ENCODE assay signal across 2 cellular contexts in the genomic region with DNA sequence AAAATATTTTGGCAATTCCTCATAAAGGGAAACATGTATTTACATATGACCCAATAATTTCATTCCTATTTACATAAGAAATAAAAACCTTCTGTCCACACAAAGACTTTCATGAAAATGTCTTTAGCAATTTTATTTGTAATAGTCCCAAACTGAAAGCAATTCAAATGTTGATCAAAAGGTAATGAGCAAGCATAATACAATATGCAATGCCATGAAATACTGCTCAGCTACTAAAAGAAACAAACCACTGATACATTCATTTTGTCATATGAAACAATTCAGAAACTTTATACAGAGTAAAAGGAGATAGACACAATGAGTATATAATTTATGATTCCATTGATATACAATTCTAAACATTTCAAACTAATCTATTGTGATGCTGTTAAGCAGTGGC.
TF ChIP-seq lines count a peak whose summit lies in the region.

No MANE protein-coding gene starts in this region.

TF ChIP-seq in GM23338, 12 proteins besides CTCF, POLR2A, EP300 and RAD21 (continued from another document):
- no peak for TF ChIP-seq EZH2phosphoT487 (IDR thresholded peaks at IDR 0.05; ENCODE audit: unreplicated experiment)
- TF ChIP-seq STAT1 (IDR thresholded peaks at IDR 0.05; ENCODE audit: unreplicated experiment) = no peak
- TF ChIP-seq CREB1 (CRISPR knock-in tag; IDR thresholded peaks at IDR 0.05; ENCODE audit: low read depth) = no peak
- TF ChIP-seq ZNF114 (CRISPR knock-in tag; IDR thresholded peaks at IDR 0.05) = no peak
- TF ChIP-seq, protein P1, sequence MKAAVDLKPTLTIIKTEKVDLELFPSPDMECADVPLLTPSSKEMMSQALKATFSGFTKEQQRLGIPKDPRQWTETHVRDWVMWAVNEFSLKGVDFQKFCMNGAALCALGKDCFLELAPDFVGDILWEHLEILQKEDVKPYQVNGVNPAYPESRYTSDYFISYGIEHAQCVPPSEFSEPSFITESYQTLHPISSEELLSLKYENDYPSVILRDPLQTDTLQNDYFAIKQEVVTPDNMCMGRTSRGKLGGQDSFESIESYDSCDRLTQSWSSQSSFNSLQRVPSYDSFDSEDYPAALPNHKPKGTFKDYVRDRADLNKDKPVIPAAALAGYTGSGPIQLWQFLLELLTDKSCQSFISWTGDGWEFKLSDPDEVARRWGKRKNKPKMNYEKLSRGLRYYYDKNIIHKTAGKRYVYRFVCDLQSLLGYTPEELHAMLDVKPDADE (IDR thresholded peaks at IDR 0.05) = no peak
- TF ChIP-seq, protein P2, sequence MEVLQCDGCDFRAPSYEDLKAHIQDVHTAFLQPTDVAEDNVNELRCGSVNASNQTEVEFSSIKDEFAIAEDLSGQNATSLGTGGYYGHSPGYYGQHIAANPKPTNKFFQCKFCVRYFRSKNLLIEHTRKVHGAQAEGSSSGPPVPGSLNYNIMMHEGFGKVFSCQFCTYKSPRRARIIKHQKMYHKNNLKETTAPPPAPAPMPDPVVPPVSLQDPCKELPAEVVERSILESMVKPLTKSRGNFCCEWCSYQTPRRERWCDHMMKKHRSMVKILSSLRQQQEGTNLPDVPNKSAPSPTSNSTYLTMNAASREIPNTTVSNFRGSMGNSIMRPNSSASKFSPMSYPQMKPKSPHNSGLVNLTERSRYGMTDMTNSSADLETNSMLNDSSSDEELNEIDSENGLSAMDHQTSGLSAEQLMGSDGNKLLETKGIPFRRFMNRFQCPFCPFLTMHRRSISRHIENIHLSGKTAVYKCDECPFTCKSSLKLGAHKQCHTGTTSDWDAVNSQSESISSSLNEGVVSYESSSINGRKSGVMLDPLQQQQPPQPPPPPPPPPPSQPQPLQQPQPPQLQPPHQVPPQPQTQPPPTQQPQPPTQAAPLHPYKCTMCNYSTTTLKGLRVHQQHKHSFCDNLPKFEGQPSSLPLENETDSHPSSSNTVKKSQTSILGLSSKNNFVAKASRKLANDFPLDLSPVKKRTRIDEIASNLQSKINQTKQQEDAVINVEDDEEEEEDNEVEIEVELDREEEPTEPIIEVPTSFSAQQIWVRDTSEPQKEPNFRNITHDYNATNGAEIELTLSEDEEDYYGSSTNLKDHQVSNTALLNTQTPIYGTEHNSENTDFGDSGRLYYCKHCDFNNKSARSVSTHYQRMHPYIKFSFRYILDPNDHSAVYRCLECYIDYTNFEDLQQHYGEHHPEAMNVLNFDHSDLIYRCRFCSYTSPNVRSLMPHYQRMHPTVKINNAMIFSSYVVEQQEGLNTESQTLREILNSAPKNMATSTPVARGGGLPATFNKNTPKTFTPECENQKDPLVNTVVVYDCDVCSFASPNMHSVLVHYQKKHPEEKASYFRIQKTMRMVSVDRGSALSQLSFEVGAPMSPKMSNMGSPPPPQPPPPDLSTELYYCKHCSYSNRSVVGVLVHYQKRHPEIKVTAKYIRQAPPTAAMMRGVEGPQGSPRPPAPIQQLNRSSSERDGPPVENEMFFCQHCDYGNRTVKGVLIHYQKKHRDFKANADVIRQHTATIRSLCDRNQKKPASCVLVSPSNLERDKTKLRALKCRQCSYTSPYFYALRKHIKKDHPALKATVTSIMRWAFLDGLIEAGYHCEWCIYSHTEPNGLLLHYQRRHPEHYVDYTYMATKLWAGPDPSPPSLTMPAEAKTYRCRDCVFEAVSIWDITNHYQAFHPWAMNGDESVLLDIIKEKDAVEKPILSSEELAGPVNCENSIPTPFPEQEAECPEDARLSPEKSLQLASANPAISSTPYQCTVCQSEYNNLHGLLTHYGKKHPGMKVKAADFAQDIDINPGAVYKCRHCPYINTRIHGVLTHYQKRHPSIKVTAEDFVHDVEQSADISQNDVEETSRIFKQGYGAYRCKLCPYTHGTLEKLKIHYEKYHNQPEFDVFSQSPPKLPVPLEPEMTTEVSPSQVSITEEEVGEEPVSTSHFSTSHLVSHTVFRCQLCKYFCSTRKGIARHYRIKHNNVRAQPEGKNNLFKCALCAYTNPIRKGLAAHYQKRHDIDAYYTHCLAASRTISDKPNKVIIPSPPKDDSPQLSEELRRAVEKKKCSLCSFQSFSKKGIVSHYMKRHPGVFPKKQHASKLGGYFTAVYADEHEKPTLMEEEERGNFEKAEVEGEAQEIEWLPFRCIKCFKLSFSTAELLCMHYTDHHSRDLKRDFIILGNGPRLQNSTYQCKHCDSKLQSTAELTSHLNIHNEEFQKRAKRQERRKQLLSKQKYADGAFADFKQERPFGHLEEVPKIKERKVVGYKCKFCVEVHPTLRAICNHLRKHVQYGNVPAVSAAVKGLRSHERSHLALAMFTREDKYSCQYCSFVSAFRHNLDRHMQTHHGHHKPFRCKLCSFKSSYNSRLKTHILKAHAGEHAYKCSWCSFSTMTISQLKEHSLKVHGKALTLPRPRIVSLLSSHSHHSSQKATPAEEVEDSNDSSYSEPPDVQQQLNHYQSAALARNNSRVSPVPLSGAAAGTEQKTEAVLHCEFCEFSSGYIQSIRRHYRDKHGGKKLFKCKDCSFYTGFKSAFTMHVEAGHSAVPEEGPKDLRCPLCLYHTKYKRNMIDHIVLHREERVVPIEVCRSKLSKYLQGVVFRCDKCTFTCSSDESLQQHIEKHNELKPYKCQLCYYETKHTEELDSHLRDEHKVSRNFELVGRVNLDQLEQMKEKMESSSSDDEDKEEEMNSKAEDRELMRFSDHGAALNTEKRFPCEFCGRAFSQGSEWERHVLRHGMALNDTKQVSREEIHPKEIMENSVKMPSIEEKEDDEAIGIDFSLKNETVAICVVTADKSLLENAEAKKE (CRISPR knock-in tag; IDR thresholded peaks at IDR 0.05) = no peak
- TF ChIP-seq NANOG (IDR thresholded peaks at IDR 0.05; ENCODE audit: borderline replicate concordance) = no peak

TF ChIP-seq in WTC11, 78 proteins besides CTCF, POLR2A, EP300 and RAD21 (continued from another document):
- TF ChIP-seq, protein P3, sequence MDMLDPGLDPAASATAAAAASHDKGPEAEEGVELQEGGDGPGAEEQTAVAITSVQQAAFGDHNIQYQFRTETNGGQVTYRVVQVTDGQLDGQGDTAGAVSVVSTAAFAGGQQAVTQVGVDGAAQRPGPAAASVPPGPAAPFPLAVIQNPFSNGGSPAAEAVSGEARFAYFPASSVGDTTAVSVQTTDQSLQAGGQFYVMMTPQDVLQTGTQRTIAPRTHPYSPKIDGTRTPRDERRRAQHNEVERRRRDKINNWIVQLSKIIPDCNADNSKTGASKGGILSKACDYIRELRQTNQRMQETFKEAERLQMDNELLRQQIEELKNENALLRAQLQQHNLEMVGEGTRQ (CRISPR knock-in tag; IDR thresholded peaks at IDR 0.05) = no peak
- TF ChIP-seq, protein P4, sequence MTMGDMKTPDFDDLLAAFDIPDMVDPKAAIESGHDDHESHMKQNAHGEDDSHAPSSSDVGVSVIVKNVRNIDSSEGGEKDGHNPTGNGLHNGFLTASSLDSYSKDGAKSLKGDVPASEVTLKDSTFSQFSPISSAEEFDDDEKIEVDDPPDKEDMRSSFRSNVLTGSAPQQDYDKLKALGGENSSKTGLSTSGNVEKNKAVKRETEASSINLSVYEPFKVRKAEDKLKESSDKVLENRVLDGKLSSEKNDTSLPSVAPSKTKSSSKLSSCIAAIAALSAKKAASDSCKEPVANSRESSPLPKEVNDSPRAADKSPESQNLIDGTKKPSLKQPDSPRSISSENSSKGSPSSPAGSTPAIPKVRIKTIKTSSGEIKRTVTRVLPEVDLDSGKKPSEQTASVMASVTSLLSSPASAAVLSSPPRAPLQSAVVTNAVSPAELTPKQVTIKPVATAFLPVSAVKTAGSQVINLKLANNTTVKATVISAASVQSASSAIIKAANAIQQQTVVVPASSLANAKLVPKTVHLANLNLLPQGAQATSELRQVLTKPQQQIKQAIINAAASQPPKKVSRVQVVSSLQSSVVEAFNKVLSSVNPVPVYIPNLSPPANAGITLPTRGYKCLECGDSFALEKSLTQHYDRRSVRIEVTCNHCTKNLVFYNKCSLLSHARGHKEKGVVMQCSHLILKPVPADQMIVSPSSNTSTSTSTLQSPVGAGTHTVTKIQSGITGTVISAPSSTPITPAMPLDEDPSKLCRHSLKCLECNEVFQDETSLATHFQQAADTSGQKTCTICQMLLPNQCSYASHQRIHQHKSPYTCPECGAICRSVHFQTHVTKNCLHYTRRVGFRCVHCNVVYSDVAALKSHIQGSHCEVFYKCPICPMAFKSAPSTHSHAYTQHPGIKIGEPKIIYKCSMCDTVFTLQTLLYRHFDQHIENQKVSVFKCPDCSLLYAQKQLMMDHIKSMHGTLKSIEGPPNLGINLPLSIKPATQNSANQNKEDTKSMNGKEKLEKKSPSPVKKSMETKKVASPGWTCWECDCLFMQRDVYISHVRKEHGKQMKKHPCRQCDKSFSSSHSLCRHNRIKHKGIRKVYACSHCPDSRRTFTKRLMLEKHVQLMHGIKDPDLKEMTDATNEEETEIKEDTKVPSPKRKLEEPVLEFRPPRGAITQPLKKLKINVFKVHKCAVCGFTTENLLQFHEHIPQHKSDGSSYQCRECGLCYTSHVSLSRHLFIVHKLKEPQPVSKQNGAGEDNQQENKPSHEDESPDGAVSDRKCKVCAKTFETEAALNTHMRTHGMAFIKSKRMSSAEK (CRISPR knock-in tag; IDR thresholded peaks at IDR 0.05; ENCODE audit: borderline replicate concordance) = no peak
- TF ChIP-seq, protein P5, sequence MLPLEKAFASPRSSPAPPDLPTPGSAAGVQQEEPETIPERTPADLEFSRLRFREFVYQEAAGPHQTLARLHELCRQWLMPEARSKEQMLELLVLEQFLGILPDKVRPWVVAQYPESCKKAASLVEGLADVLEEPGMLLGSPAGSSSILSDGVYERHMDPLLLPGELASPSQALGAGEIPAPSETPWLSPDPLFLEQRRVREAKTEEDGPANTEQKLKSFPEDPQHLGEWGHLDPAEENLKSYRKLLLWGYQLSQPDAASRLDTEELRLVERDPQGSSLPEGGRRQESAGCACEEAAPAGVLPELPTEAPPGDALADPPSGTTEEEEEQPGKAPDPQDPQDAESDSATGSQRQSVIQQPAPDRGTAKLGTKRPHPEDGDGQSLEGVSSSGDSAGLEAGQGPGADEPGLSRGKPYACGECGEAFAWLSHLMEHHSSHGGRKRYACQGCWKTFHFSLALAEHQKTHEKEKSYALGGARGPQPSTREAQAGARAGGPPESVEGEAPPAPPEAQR (CRISPR knock-in tag; IDR thresholded peaks at IDR 0.05) = no peak
- TF ChIP-seq, protein P6, sequence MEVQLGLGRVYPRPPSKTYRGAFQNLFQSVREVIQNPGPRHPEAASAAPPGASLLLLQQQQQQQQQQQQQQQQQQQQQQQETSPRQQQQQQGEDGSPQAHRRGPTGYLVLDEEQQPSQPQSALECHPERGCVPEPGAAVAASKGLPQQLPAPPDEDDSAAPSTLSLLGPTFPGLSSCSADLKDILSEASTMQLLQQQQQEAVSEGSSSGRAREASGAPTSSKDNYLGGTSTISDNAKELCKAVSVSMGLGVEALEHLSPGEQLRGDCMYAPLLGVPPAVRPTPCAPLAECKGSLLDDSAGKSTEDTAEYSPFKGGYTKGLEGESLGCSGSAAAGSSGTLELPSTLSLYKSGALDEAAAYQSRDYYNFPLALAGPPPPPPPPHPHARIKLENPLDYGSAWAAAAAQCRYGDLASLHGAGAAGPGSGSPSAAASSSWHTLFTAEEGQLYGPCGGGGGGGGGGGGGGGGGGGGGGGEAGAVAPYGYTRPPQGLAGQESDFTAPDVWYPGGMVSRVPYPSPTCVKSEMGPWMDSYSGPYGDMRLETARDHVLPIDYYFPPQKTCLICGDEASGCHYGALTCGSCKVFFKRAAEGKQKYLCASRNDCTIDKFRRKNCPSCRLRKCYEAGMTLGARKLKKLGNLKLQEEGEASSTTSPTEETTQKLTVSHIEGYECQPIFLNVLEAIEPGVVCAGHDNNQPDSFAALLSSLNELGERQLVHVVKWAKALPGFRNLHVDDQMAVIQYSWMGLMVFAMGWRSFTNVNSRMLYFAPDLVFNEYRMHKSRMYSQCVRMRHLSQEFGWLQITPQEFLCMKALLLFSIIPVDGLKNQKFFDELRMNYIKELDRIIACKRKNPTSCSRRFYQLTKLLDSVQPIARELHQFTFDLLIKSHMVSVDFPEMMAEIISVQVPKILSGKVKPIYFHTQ (CRISPR knock-in tag; IDR thresholded peaks at IDR 0.05) = no peak
- TF ChIP-seq, protein P7, sequence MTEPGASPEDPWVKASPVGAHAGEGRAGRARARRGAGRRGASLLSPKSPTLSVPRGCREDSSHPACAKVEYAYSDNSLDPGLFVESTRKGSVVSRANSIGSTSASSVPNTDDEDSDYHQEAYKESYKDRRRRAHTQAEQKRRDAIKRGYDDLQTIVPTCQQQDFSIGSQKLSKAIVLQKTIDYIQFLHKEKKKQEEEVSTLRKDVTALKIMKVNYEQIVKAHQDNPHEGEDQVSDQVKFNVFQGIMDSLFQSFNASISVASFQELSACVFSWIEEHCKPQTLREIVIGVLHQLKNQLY (CRISPR knock-in tag; IDR thresholded peaks at IDR 0.05) = no peak
- TF ChIP-seq, protein P8, sequence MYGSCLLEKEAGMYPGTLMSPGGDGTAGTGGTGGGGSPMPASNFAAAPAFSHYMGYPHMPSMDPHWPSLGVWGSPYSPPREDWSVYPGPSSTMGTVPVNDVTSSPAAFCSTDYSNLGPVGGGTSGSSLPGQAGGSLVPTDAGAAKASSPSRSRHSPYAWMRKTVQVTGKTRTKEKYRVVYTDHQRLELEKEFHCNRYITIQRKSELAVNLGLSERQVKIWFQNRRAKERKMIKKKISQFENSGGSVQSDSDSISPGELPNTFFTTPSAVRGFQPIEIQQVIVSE (CRISPR knock-in tag; IDR thresholded peaks at IDR 0.05; ENCODE audit: borderline replicate concordance) = no peak
- no peak for TF ChIP-seq SOX15 (CRISPR knock-in tag; IDR thresholded peaks at IDR 0.05)
- TF ChIP-seq NR3C1 (CRISPR knock-in tag; conservative IDR thresholded peaks at IDR 0.05; ENCODE audit: low read depth) = no peak
- TF ChIP-seq ZNF138 (CRISPR knock-in tag; conservative IDR thresholded peaks at IDR 0.05) = no peak
